Comparison of ENCODE assay signal across 12 cellular contexts in the genomic region with DNA sequence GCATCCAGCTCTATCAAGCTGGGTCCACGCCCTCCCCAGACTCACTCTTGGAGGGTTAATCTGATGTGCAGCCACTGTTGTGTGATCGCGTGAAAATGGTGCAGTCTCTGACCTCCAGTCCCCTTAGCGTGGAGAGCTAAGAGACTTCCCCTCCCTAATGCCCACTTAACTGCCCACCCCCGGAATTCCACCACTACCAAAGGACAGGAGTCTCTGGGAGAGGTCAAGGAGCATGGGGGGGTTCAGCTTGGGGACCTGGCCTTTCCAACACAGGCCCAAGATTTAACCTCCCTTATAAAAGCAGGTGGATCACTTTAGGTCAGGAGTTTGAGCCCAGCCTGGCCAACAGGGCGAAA. TPM values are rescaled to one million over a fixed set of nuclear protein-coding genes. Genes with fewer than 3 reads are reported as not detected.
DNase-seq lines count a peak whose midpoint lies in the region; ATAC-seq, FAIRE-seq and TF ChIP-seq lines count a peak whose summit lies in the region.
"Had no signal": no experiment of that assay in that cellular context is flagged by ENCODE, and none has a peak within 500 bp of the region (broad histone marks: within the 10 kb centered on the region; RNA-seq: fewer than 3 reads in every experiment).

No MANE protein-coding gene starts in this region.

- no peak for TF ChIP-seq POLR2A in A549 (IDR thresholded peaks at IDR 0.05; ENCODE audit: low read length)

- H3K4me1 ChIP-seq in A549 (peaks cover 71% of the 10 kb centered on the region), HAP-1 (no peaks in the 10 kb centered on the region; the same call in 1 of the 2 replicates)
- H3K4me1 ChIP-seq in naive thymus-derived CD4-positive, alpha-beta T cell (ENCODE audit: control insufficient read depth in 2 of 2, insufficient read depth in 2 of 2, low read length in 2 of 2) = peaks cover 34 to 60% of the 10 kb centered on the region in 2 donors

- H3K4me3 ChIP-seq in A549 (no peak overlapping the region), HAP-1 (no peak overlapping the region)
- no peak overlapping the region for H3K4me3 ChIP-seq in naive thymus-derived CD4-positive, alpha-beta T cell (ENCODE audit: low read length)
- H3K4me3 ChIP-seq: thoracic aorta had no signal

- no peaks in the 10 kb centered on the region for H3K9me3 Mint-ChIP-seq in activated naive CD8-positive, alpha-beta T cell treated with anti-CD3 and anti-CD28 coated beads, Interleukin-2, amount 50 U/mL, for 24 hours
- H3K9me3 Mint-ChIP-seq in naive thymus-derived CD4-positive, alpha-beta T cell = peaks cover 0 to 12% (median 0%) of the 10 kb centered on the region in 11 donors
- H3K9me3 Mint-ChIP-seq: activated naive CD4-positive, alpha-beta T cell treated with anti-CD3 and anti-CD28 coated beads, Interleukin-2, amount 50 U/mL, for 24 hours had no signal

- FAIRE-seq in A549 (lab: Jason Lieb, UNC) = no peak

- ATAC-seq in A549 = no peak
- ATAC-seq in GM19351 (IDR thresholded peaks at IDR 0.05; ENCODE audit: unreplicated experiment) = peak; percentile 7
- ATAC-seq in activated naive CD8-positive, alpha-beta T cell treated with anti-CD3 and anti-CD28 coated beads, Interleukin-2, amount 50 U/mL, for 24 hours = no peak
- no peak for ATAC-seq in naive thymus-derived CD4-positive, alpha-beta T cell

- H3K9me3 ChIP-seq in A549 (peaks cover 6% of the 10 kb centered on the region; the same call in 1 of the 3 replicates), HAP-1 (no peaks in the 10 kb centered on the region)
- H3K9me3 ChIP-seq in naive thymus-derived CD4-positive, alpha-beta T cell (ENCODE audit: control insufficient read depth in 2 of 3, low read length in 3 of 3) = no peaks in the 10 kb centered on the region
- H3K9me3 ChIP-seq: thoracic aorta had no signal

- 100% methylated on average over 6 of the region's 6 CpGs for WGBS in A549 (ENCODE audit: missing lambda C conversion rate)

- H3K4me2 ChIP-seq in A549 = no peak overlapping the region

- no peaks in the 10 kb centered on the region for H3K27me3 ChIP-seq in naive thymus-derived CD4-positive, alpha-beta T cell (ENCODE audit: control insufficient read depth in 2 of 2, insufficient read depth in 2 of 2, low read length in 2 of 2)
- no peaks in the 10 kb centered on the region for H3K27me3 ChIP-seq in HAP-1 (ENCODE audit: low read depth)

- peak overlapping the region; percentile 69 for H3K27ac Mint-ChIP-seq in activated naive CD8-positive, alpha-beta T cell treated with anti-CD3 and anti-CD28 coated beads, Interleukin-2, amount 50 U/mL, for 24 hours
- H3K27ac Mint-ChIP-seq in naive thymus-derived CD4-positive, alpha-beta T cell = peak overlapping the region in 5 of 9 donors; percentile 28 to 84 (median 77)

- H3K36me3 ChIP-seq in naive thymus-derived CD4-positive, alpha-beta T cell (ENCODE audit: control insufficient read depth in 2 of 3, insufficient read depth in 3 of 3, low read length in 3 of 3) = peaks cover 12 to 42% (median 22%) of the 10 kb centered on the region in 3 experiments
- peaks cover 52% of the 10 kb centered on the region for H3K36me3 ChIP-seq in HAP-1 (replicated peaks)

- CTCF ChIA-PET in A549 (lab: Yijun Ruan, JAX) = interaction anchor here (0.9 to 1.0 kb wide), 2 partner anchors 18 to 71 kb away, joined by 3 read pairs; no protein-coding TSS in a partner anchor
- CTCF ChIA-PET in naive thymus-derived CD4-positive, alpha-beta T cell (lab: Charles Lee) = interaction anchor here (0.7 to 1.3 kb wide), 3 partner anchors 29 to 1268 kb away, joined by 3 to 5 read pairs (median 5); no protein-coding TSS in a partner anchor

- no peak for TF ChIP-seq CTCF in A549 (IDR thresholded peaks at IDR 0.05)

- H3K27me3 Mint-ChIP-seq in activated naive CD8-positive, alpha-beta T cell treated with anti-CD3 and anti-CD28 coated beads, Interleukin-2, amount 50 U/mL, for 24 hours = no peaks in the 10 kb centered on the region
- H3K27me3 Mint-ChIP-seq in naive thymus-derived CD4-positive, alpha-beta T cell = no peaks in the 10 kb centered on the region
- H3K27me3 Mint-ChIP-seq: activated naive CD4-positive, alpha-beta T cell treated with anti-CD3 and anti-CD28 coated beads, Interleukin-2, amount 50 U/mL, for 24 hours had no signal

- TF ChIP-seq EP300 in A549 (IDR thresholded peaks at IDR 0.05) = no peak

- peak overlapping the region; percentile 74 to 84; a peak in 4 of 6 replicates for H3K27ac ChIP-seq in A549
- H3K27ac ChIP-seq in naive thymus-derived CD4-positive, alpha-beta T cell (ENCODE audit: low read depth, low read length) = peak overlapping the region; percentile 34

- H3K36me3 Mint-ChIP-seq in activated naive CD8-positive, alpha-beta T cell treated with anti-CD3 and anti-CD28 coated beads, Interleukin-2, amount 50 U/mL, for 24 hours (ENCODE audit: low read depth) = peaks cover 50% of the 10 kb centered on the region
- peaks cover 7 to 30% (median 19%) of the 10 kb centered on the region in 5 donors for H3K36me3 Mint-ChIP-seq in naive thymus-derived CD4-positive, alpha-beta T cell

- in situ Hi-C loops in HAP-1 (cut with MboI; ENCODE audit: low sequenced_read_pairs) = no loop called here

- H3K4me3 Mint-ChIP-seq in activated naive CD8-positive, alpha-beta T cell treated with anti-CD3 and anti-CD28 coated beads, Interleukin-2, amount 50 U/mL, for 24 hours = no peak overlapping the region
- H3K4me3 Mint-ChIP-seq in naive thymus-derived CD4-positive, alpha-beta T cell = peak overlapping the region in 3 of 10 donors; percentile 42 to 64 (median 50)

- POLR2A ChIA-PET in A549 (lab: Yijun Ruan, JAX) = interaction anchor here (0.6 kb wide), 1 partner anchor 993 kb away, joined by 3 read pairs; no protein-coding TSS in a partner anchor
- POLR2A ChIA-PET in naive thymus-derived CD4-positive, alpha-beta T cell (lab: Charles Lee) = interaction anchor here (0.6 kb wide), 1 partner anchor 13 kb away, joined by 4 read pairs; no protein-coding TSS in a partner anchor

- peaks cover 72% of the 10 kb centered on the region for H3K4me1 Mint-ChIP-seq in activated naive CD8-positive, alpha-beta T cell treated with anti-CD3 and anti-CD28 coated beads, Interleukin-2, amount 50 U/mL, for 24 hours
- peaks cover 40 to 76% (median 59%) of the 10 kb centered on the region in 7 donors for H3K4me1 Mint-ChIP-seq in naive thymus-derived CD4-positive, alpha-beta T cell

- DNase-seq in A549 (ENCODE audit: low read depth in 1 of 2, low spot score in 1 of 2) (no peak), posterior cingulate gyrus (no peak), HAP-1 (ENCODE audit: low spot score in 2 of 2) (no peak), NCI-H1417 treated with DMSO at 0.1 percent for 48 hours (lab: John Stamatoyannopoulos, UW) (no peak), kidney glomerular epithelial cell (lab: John Stamatoyannopoulos, UW) (no peak)
- DNase-seq in activated naive CD8-positive, alpha-beta T cell treated with anti-CD3 and anti-CD28 coated beads, Interleukin-2, amount 50 U/mL, for 24 hours = no peak
- DNase-seq in naive thymus-derived CD4-positive, alpha-beta T cell = no peak
- DNase-seq: NCI-H2029; stimulated activated CD4-positive, alpha-beta T cell treated with anti-CD3 and anti-CD28 coated beads, Interleukin-4, amount 100 ng/mL, for 1 hour had no signal

- intact Hi-C loops in naive thymus-derived CD4-positive, alpha-beta T cell (cut with micrococcal nuclease) = loop anchor here in 1 of 2 donors (5.0 kb wide), 1 partner anchor 50 kb away; a partner anchor contains a TSS
- intact Hi-C loops in posterior cingulate gyrus (cut with DNase I) = loop anchor here (5.0 kb wide), 1 partner anchor 395 kb away; no protein-coding TSS in a partner anchor

- TF ChIP-seq RAD21 in A549 (conservative IDR thresholded peaks at IDR 0.05 in 1 of 2, IDR thresholded peaks at IDR 0.05 in 1 of 2) = no peak

TF ChIP-seq in A549, 52 proteins besides CTCF, POLR2A, EP300 and RAD21:
- no peak for TF ChIP-seq GATA3 (IDR thresholded peaks at IDR 0.05; ENCODE audit: borderline replicate concordance)
- TF ChIP-seq, protein P1, sequence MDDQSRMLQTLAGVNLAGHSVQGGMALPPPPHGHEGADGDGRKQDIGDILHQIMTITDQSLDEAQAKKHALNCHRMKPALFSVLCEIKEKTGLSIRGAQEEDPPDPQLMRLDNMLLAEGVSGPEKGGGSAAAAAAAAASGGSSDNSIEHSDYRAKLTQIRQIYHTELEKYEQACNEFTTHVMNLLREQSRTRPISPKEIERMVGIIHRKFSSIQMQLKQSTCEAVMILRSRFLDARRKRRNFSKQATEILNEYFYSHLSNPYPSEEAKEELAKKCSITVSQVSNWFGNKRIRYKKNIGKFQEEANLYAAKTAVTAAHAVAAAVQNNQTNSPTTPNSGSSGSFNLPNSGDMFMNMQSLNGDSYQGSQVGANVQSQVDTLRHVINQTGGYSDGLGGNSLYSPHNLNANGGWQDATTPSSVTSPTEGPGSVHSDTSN (IDR thresholded peaks at IDR 0.05) = no peak

RNA-seq across cellular contexts. Expression of a gene that starts 48.8 kb away (rescaled TPM):
- polyA plus RNA-seq in A549 (2011; rRNA removed) (21.7 and 34.8 TPM in 2 replicates), A549 (2017; fragmentation: RNase III; extraction: RNeasy Plus Mini Kit Qiagen cat#74134 plus additional on column Dnase treatment) (74.2 to 81.0 TPM (median 79.2 TPM) in 3 replicates)
- 53.8 and 83.7 TPM in 2 replicates for polyA plus RNA-seq in A549 (2012; cell fraction: cytosol; rRNA removed)
- polyA plus RNA-seq in A549 (2012; cell fraction: nucleus; rRNA removed) = 44.0 and 54.7 TPM in 2 replicates
- polyA minus RNA-seq in A549 (2011; rRNA and poly(A)+ RNA removed) = 30.5 and 33.9 TPM in 2 replicates
- total RNA-seq in naive thymus-derived CD4-positive, alpha-beta T cell = 10 to 100 TPM; 51.6 to 61.5 (median 56.9) TPM
- 100 to 1,000 TPM in 1 of 2 donors, 10 to 100 TPM in 1; 88.2 to 115 TPM for polyA plus RNA-seq in naive thymus-derived CD4-positive, alpha-beta T cell

RNA-seq across cellular contexts. Expression of a gene that starts 50.2 kb away (rescaled TPM):
- polyA plus RNA-seq in A549 (2011; rRNA removed) = 0.20 and 0.45 TPM in 2 replicates
- polyA plus RNA-seq in A549 (2012; cell fraction: cytosol; rRNA removed) = 0.63 and 0.83 TPM in 2 replicates
- 1.7 and 2.2 TPM in 2 replicates for polyA plus RNA-seq in A549 (2012; cell fraction: nucleus; rRNA removed)
- polyA plus RNA-seq in A549 (2017; fragmentation: RNase III; extraction: RNeasy Plus Mini Kit Qiagen cat#74134 plus additional on column Dnase treatment) = 0.53 to 0.76 TPM (median 0.54 TPM) in 3 replicates
- polyA minus RNA-seq in A549 (2011; rRNA and poly(A)+ RNA removed) = 0.24 and 0.87 TPM in 2 replicates
- not detected for total RNA-seq in naive thymus-derived CD4-positive, alpha-beta T cell
- not detected for polyA plus RNA-seq in naive thymus-derived CD4-positive, alpha-beta T cell

RNA-seq across cellular contexts. Expression of a gene that starts 51.8 kb away (rescaled TPM):
- polyA plus RNA-seq in A549 (2011; rRNA removed) (9.6 and 13.3 TPM in 2 replicates), A549 (2017; fragmentation: RNase III; extraction: RNeasy Plus Mini Kit Qiagen cat#74134 plus additional on column Dnase treatment) (43.4 to 54.0 TPM (median 47.3 TPM) in 3 replicates)
- 45.5 and 60.4 TPM in 2 replicates for polyA plus RNA-seq in A549 (2012; cell fraction: cytosol; rRNA removed)
- 409 and 469 TPM in 2 replicates for polyA plus RNA-seq in A549 (2012; cell fraction: nucleus; rRNA removed)
- polyA minus RNA-seq in A549 (2011; rRNA and poly(A)+ RNA removed) = 14.9 and 24.5 TPM in 2 replicates
- 100 to 1,000 TPM in 2 of 5 experiments, 10 to 100 TPM in 3; 48.8 to 289 (median 94.0) TPM for total RNA-seq in naive thymus-derived CD4-positive, alpha-beta T cell
- 1 to 10 TPM; 1.7 to 4.9 TPM for polyA plus RNA-seq in naive thymus-derived CD4-positive, alpha-beta T cell
